In genomic region chr1:201551877-201552731, GRCh38 we compare ENCODE assay signal across 1 cellular context.
TF ChIP-seq lines count a peak whose summit lies in the region.

No MANE protein-coding gene starts in this region.

TF ChIP-seq in A549, 52 proteins besides CTCF, POLR2A, EP300 and RAD21 (continued from another document):
- TF ChIP-seq MAX (IDR thresholded peaks at IDR 0.05) (no peak), HOXB13 (CRISPR knock-in tag; IDR thresholded peaks at IDR 0.05; ENCODE audit: low read depth) (no peak), EHMT2 (IDR thresholded peaks at IDR 0.05; ENCODE audit: low read depth) (no peak)
